Comparison of ENCODE assay signal across 1 cellular context in the genomic region with DNA sequence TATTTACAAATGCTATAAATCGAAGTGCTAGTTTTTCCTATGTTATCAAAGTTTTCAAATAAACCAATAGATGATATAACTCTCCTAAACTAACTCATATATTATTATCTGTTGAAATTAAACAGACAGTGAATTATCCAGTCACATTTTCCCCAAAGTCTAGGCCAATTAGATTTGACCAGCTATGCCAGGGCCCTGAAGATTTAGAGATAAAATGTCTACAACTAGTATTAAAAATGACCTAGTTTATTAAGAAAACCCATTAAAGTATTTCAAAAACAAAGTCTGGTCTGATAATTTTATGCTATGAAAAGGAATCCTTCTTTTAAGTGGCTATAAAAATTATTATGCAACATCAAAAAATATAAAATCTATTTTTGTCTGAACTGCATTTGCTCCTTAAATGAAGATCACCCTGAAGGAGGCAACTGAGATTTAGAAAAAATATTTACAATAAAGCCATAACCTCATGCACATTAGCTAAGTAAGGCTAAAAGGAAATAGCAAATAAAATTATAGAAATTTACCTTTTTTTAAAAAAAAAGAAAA.
TF ChIP-seq lines count a peak whose summit lies in the region.

No MANE protein-coding gene starts in this region.

TF ChIP-seq in HepG2, 621 proteins besides CTCF, POLR2A, EP300 and RAD21 (continued from another document):
- TF ChIP-seq, protein P1, sequence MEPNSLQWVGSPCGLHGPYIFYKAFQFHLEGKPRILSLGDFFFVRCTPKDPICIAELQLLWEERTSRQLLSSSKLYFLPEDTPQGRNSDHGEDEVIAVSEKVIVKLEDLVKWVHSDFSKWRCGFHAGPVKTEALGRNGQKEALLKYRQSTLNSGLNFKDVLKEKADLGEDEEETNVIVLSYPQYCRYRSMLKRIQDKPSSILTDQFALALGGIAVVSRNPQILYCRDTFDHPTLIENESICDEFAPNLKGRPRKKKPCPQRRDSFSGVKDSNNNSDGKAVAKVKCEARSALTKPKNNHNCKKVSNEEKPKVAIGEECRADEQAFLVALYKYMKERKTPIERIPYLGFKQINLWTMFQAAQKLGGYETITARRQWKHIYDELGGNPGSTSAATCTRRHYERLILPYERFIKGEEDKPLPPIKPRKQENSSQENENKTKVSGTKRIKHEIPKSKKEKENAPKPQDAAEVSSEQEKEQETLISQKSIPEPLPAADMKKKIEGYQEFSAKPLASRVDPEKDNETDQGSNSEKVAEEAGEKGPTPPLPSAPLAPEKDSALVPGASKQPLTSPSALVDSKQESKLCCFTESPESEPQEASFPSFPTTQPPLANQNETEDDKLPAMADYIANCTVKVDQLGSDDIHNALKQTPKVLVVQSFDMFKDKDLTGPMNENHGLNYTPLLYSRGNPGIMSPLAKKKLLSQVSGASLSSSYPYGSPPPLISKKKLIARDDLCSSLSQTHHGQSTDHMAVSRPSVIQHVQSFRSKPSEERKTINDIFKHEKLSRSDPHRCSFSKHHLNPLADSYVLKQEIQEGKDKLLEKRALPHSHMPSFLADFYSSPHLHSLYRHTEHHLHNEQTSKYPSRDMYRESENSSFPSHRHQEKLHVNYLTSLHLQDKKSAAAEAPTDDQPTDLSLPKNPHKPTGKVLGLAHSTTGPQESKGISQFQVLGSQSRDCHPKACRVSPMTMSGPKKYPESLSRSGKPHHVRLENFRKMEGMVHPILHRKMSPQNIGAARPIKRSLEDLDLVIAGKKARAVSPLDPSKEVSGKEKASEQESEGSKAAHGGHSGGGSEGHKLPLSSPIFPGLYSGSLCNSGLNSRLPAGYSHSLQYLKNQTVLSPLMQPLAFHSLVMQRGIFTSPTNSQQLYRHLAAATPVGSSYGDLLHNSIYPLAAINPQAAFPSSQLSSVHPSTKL (CRISPR knock-in tag; IDR thresholded peaks at IDR 0.05) = no peak
- TF ChIP-seq THRA (CRISPR knock-in tag; IDR thresholded peaks at IDR 0.05; ENCODE audit: borderline replicate concordance) (no peak), ZSCAN22 (CRISPR knock-in tag; IDR thresholded peaks at IDR 0.05) (no peak), REL (CRISPR knock-in tag; conservative IDR thresholded peaks at IDR 0.05) (no peak), KDM5B (CRISPR knock-in tag; IDR thresholded peaks at IDR 0.05; ENCODE audit: borderline replicate concordance) (no peak), HIVEP1 (CRISPR knock-in tag; IDR thresholded peaks at IDR 0.05) (no peak), ZNF816 (CRISPR knock-in tag; IDR thresholded peaks at IDR 0.05; ENCODE audit: borderline replicate concordance) (no peak), HNRNPK (IDR thresholded peaks at IDR 0.05; ENCODE audit: low read depth, low read length, poor library complexity, severe bottlenecking) (no peak), ZNF577 (CRISPR knock-in tag; IDR thresholded peaks at IDR 0.05; ENCODE audit: borderline replicate concordance, low read depth) (no peak), ESRRA (CRISPR knock-in tag; IDR thresholded peaks at IDR 0.05; ENCODE audit: low read depth) (no peak)
- TF ChIP-seq, protein P2, sequence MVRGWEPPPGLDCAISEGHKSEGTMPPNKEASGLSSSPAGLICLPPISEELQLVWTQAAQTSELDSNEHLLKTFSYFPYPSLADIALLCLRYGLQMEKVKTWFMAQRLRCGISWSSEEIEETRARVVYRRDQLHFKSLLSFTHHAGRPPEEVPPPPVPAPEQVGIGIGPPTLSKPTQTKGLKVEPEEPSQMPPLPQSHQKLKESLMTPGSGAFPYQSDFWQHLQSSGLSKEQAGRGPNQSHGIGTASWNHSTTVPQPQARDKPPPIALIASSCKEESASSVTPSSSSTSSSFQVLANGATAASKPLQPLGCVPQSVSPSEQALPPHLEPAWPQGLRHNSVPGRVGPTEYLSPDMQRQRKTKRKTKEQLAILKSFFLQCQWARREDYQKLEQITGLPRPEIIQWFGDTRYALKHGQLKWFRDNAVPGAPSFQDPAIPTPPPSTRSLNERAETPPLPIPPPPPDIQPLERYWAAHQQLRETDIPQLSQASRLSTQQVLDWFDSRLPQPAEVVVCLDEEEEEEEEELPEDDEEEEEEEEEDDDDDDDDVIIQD (CRISPR knock-in tag; IDR thresholded peaks at IDR 0.05; ENCODE audit: low read depth) = no peak
